20 cellular contexts compared by ENCODE assay signal in genomic region chr5:150723845-150724244, GRCh38. TPM values are rescaled to one million over a fixed set of nuclear protein-coding genes. Genes with fewer than 3 reads are reported as not detected.
A peak's percentile ranks its signal among the peaks of the same experiment; 100 is the strongest.
DNase-seq lines count a peak whose midpoint lies in the region; ATAC-seq and TF ChIP-seq lines count a peak whose summit lies in the region.
"Had no signal": no experiment of that assay in that cellular context is flagged by ENCODE, and none has a peak within 500 bp of the region (broad histone marks: within the 10 kb centered on the region; RNA-seq: fewer than 3 reads in every experiment).

No MANE protein-coding gene starts in this region.

- H3K79me2 ChIP-seq in GM23248 (ENCODE audit: insufficient read depth) (peaks cover 21% of the 10 kb centered on the region; the same call in 1 of the 2 replicates), PC-3 (ENCODE audit: low read length) (no peaks in the 10 kb centered on the region), osteoblast (ENCODE audit: insufficient read depth, low read length) (no peaks in the 10 kb centered on the region)

- H3K4me3 ChIP-seq in GM23248 (no peak overlapping the region), PC-3 (ENCODE audit: low read length) (no peak overlapping the region), osteoblast (ENCODE audit: insufficient read depth, low read length) (no peak overlapping the region)
- H3K4me3 ChIP-seq: K562, SJCRH30 had no signal

- TF ChIP-seq CTCF in PC-3 (conservative IDR thresholded peaks at IDR 0.05; ENCODE audit: low read depth, low read length) (no peak), osteoblast (IDR thresholded peaks at IDR 0.05; ENCODE audit: extremely low read depth, low read depth, low read length) (no peak), GM10248 (IDR thresholded peaks at IDR 0.05; ENCODE audit: control extremely low read depth, extremely low read depth, low read depth, missing control alignments) (no peak)

- 50% methylated on average over 2 of the region's 2 CpGs for WGBS in GM23248 (ENCODE audit: low coverage in 1 of 2, low lambda C conversion rate in 2 of 2, missing lambda C conversion rate in 2 of 2), 2 experiments

- H3K36me3 ChIP-seq in GM23248 (ENCODE audit: low read depth) (peaks cover 75% of the 10 kb centered on the region), PC-3 (ENCODE audit: low read depth, low read length) (peaks cover 75% of the 10 kb centered on the region), osteoblast (ENCODE audit: insufficient read depth, low read length) (peaks cover 80% of the 10 kb centered on the region)

- ATAC-seq in PC-3: peak; percentile 43; the same call in 1 of the 2 replicates
- ATAC-seq: HepG2, K562, T-cell had no signal

- H2AFZ ChIP-seq in GM23248 (no peak overlapping the region), PC-3 (ENCODE audit: low read length) (no peak overlapping the region), osteoblast (ENCODE audit: low read length) (no peak overlapping the region)

- H4K20me1 ChIP-seq in GM23248 (ENCODE audit: insufficient read depth) (no peaks in the 10 kb centered on the region), PC-3 (ENCODE audit: low read length) (no peaks in the 10 kb centered on the region), osteoblast (ENCODE audit: insufficient read depth, low read length) (no peaks in the 10 kb centered on the region)

- H3K9ac ChIP-seq in GM23248 (no peak overlapping the region), PC-3 (ENCODE audit: low read length) (no peak overlapping the region)

- H3K4me2 ChIP-seq in GM23248 (ENCODE audit: unreplicated experiment) (no peak overlapping the region), PC-3 (ENCODE audit: low read length) (no peak overlapping the region), osteoblast (ENCODE audit: insufficient read depth, low read length) (no peak overlapping the region)

- DNase-seq in GM23248 (peak; percentile 14), PC-3 (no peak), dermis blood vessel endothelial cell (peak; percentile 28), osteoblast (ENCODE audit: insufficient read length, low spot score, missing footprints) (peak; percentile 71), SIG-M5 treated with dmso at 0.1 percent for 504 hours (lab: John Stamatoyannopoulos, UW; ENCODE audit: unreplicated experiment) (no peak), cerebellar cortex (ENCODE audit: low spot score) (no peak), GM10248 (ENCODE audit: extremely low spot score) (no peak)
- DNase-seq: CD4-positive, CD25-positive, alpha-beta regulatory T cell; COR-L47; DMS79; MM.1S; NCI-H1048; NCI-H1436; NCI-H187 treated with DMSO at 0.1 percent for 48 hours; NCI-H510A treated with DMSO at 0.1 percent for 48 hours; NCI-H748 treated with DMSO at 0.1 percent for 48 hours; SJCRH30; T-cell had no signal

- in situ Hi-C loops in GM23248 (cut with MboI): no loop called here

- H3K27ac ChIP-seq in GM23248 (no peak overlapping the region), PC-3 (ENCODE audit: low read length) (no peak overlapping the region), osteoblast (ENCODE audit: low read depth, low read length) (no peak overlapping the region)
- H3K27ac ChIP-seq: SJCRH30 had no signal

- intact Hi-C loops in PC-3 (cut with micrococcal nuclease): no loop called here

- H3F3A ChIP-seq in GM23248 (ENCODE audit: insufficient read depth) (peaks cover 4% of the 10 kb centered on the region; the same call in 1 of the 2 replicates), PC-3 (ENCODE audit: low read length, unreplicated experiment) (no peaks in the 10 kb centered on the region)

- POLR2A ChIA-PET in PC-3 (lab: Charles Lee; ENCODE audit: unreplicated experiment) (no interaction called here), GM10248 (lab: Yijun Ruan, JAX) (no interaction called here)

- BruUV-seq in PC-3 (replicated peaks; lab: Mats Ljungman, UMichigan): no TSS peak

- H3K9me3 ChIP-seq in GM23248 (ENCODE audit: low read depth) (no peaks in the 10 kb centered on the region), PC-3 (ENCODE audit: low read length) (no peaks in the 10 kb centered on the region), osteoblast (ENCODE audit: low read depth, low read length) (no peaks in the 10 kb centered on the region)
- H3K9me3 ChIP-seq: SJCRH30 had no signal

- H3K4me1 ChIP-seq in GM23248 (ENCODE audit: insufficient read depth) (0 out of 2 replicates have a peak, but pooled peaks cover 7% of the 10 kb centered on the region), PC-3 (ENCODE audit: insufficient read depth, low read length) (no peaks in the 10 kb centered on the region), osteoblast (ENCODE audit: insufficient read depth, low read length) (no peaks in the 10 kb centered on the region)
- H3K4me1 ChIP-seq: SJCRH30 had no signal

- CTCF ChIA-PET in PC-3 (lab: Charles Lee) (no interaction called here), GM10248 (lab: Yijun Ruan, JAX) (interaction anchor here (1.2 kb wide), 1 partner anchor 16 kb away, joined by 4 read pairs; no protein-coding TSS in a partner anchor)

- H3K27me3 ChIP-seq in GM23248 (replicated peaks; ENCODE audit: insufficient read depth) (no peaks in the 10 kb centered on the region), PC-3 (ENCODE audit: low read length) (no peaks in the 10 kb centered on the region), osteoblast (ENCODE audit: insufficient read depth, low read length) (no peaks in the 10 kb centered on the region)
- H3K27me3 ChIP-seq: SJCRH30 had no signal

- H3K9me2 ChIP-seq in GM23248 (ENCODE audit: insufficient read depth): no peaks in the 10 kb centered on the region
- H3K9me2 ChIP-seq in PC-3 (replicated peaks; ENCODE audit: low read length): no peaks in the 10 kb centered on the region

RNA-seq across cellular contexts. Expression of gene RBM22, which starts 23.0 kb away (rescaled TPM):
- 24.6 and 25.8 TPM in 2 replicates for total RNA-seq in GM23248 (2014; rRNA removed; shearing (Covaris generic))
- 35.5 and 36.7 TPM in 2 replicates for polyA plus RNA-seq in GM23248 (2016; fragmentation: Nextera tagmentation; extraction: Ambion mirVana)
- 27.3 and 31.6 TPM in 2 replicates for total RNA-seq in PC-3 (2014; rRNA removed)
- total RNA-seq in dermis blood vessel endothelial cell: 31.3 and 35.9 TPM in 2 replicates
- 27.1 and 29.2 TPM in 2 replicates for total RNA-seq in osteoblast

RNA-seq across cellular contexts. Expression of gene DCTN4, which starts 35.0 kb away (rescaled TPM):
- 46.9 and 47.1 TPM in 2 replicates for total RNA-seq in GM23248 (2014; rRNA removed; shearing (Covaris generic))
- 30.1 and 34.5 TPM in 2 replicates for polyA plus RNA-seq in GM23248 (2016; fragmentation: Nextera tagmentation; extraction: Ambion mirVana)
- total RNA-seq in PC-3 (2014; rRNA removed) (40.5 and 45.0 TPM in 2 replicates), dermis blood vessel endothelial cell (33.7 and 48.0 TPM in 2 replicates), osteoblast (66.2 and 68.1 TPM in 2 replicates)

RNA-seq across cellular contexts. Expression of gene SMIM3, which starts 54.7 kb away (rescaled TPM):
- total RNA-seq in GM23248 (2014; rRNA removed; shearing (Covaris generic)): 64.9 and 88.3 TPM in 2 replicates
- 72.2 and 73.8 TPM in 2 replicates for polyA plus RNA-seq in GM23248 (2016; fragmentation: Nextera tagmentation; extraction: Ambion mirVana)
- total RNA-seq in PC-3 (2014; rRNA removed) (11.3 and 15.6 TPM in 2 replicates), dermis blood vessel endothelial cell (3.5 and 4.1 TPM in 2 replicates), osteoblast (46.3 and 51.9 TPM in 2 replicates)

Comparison
In these comparisons a context has a peak if more than half of its experiments do, and no peak if none do; other contexts are left out.
1. DNase-seq: peak in GM23248 (single experiment), dermis blood vessel endothelial cell (single experiment) and osteoblast (single experiment); none in PC-3 (single experiment), SIG-M5 treated with dmso at 0.1 percent for 504 hours (single experiment), cerebellar cortex (single experiment) and GM10248 (single experiment).